In the genomic region with DNA sequence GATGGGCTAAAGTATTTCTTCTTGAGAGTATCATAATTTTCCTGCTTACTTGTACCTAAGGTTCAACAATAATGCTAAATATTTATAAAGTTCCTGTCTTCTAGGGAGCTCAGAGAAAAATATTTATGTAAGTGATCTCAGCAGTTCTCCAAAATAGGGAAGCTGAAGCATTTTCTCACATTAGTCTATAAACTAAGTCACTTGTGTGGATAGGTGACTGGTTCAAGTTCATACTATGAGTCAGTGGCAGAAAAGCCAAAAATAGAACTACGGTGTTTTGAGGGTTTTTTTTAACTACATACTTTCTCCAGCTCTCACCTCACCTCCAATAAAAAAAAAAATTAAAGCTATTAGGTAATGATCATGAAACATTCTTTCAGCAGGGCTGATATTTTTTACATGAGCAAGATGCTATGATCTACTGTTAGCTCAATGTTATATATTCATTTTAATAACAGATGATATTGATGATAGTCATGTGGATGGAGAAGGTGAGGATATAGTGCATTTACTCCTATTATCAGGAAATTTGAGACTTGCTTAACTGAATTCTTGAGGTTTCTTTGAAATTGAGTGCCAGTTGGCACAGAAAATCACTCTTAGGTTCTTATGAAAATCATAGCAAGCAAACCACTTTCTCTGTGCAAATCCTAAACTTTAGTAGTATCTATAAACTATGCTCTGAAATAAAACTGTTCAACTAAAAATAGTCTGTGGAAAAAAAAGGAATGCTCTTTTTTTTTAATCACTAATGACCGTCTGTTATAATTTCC, we compare ENCODE assay signal across 10 cellular contexts. TPM values are rescaled to one million over a fixed set of nuclear protein-coding genes. Genes with fewer than 3 reads are reported as not detected.
DNase-seq lines count a peak whose midpoint lies in the region; ATAC-seq and TF ChIP-seq lines count a peak whose summit lies in the region.
"Had no signal": no experiment of that assay in that cellular context is flagged by ENCODE, and none has a peak within 500 bp of the region (broad histone marks: within the 10 kb centered on the region; RNA-seq: fewer than 3 reads in every experiment).

No MANE protein-coding gene starts in this region.

- peaks cover 7% of the 10 kb centered on the region for H3K4me1 Mint-ChIP-seq in activated naive CD4-positive, alpha-beta T cell treated with anti-CD3 and anti-CD28 coated beads, Interleukin-2, amount 10 ng/mL, durations not matched to agents 7 days and 5 days

- TF ChIP-seq POLR2A in prostate gland (IDR thresholded peaks at IDR 0.05), result no peak

- DNase-seq in osteoblast (ENCODE audit: insufficient read length, low spot score, missing footprints), result peak; percentile 39
- DNase-seq in NCI-H1930 (lab: John Stamatoyannopoulos, UW), result no peak
- DNase-seq in activated naive CD4-positive, alpha-beta T cell treated with anti-CD3 and anti-CD28 coated beads, Interleukin-2, amount 10 ng/mL, durations not matched to agents 7 days and 5 days, result no peak
- DNase-seq in prostate gland (ENCODE audit: low spot score), result no peak
- DNase-seq: KG1, occipital lobe had no signal

- peaks cover 31% of the 10 kb centered on the region for H3K4me1 ChIP-seq in osteoblast (ENCODE audit: insufficient read depth, low read length)
- no peaks in the 10 kb centered on the region for H3K4me1 ChIP-seq in prostate gland (replicated peaks)

- H3K9me3 ChIP-seq in osteoblast (ENCODE audit: low read depth, low read length) (no peaks in the 10 kb centered on the region), prostate gland (no peaks in the 10 kb centered on the region)

- H3K4me3 ChIP-seq in osteoblast (ENCODE audit: insufficient read depth, low read length), result no peak overlapping the region
- H3K4me3 ChIP-seq in prostate gland, result no peak overlapping the region

- H3K27me3 ChIP-seq in osteoblast (ENCODE audit: insufficient read depth, low read length) (no peaks in the 10 kb centered on the region), prostate gland (replicated peaks; ENCODE audit: insufficient read depth) (no peaks in the 10 kb centered on the region)

- peak; percentile 81 for ATAC-seq in GM18861 (IDR thresholded peaks at IDR 0.05; ENCODE audit: unreplicated experiment)
- peak; percentile 52 for ATAC-seq in HG02588 (IDR thresholded peaks at IDR 0.05; ENCODE audit: unreplicated experiment)
- peak; percentile 50 for ATAC-seq in HG03575 (IDR thresholded peaks at IDR 0.05; ENCODE audit: extremely low read depth, insufficient number of reproducible peaks, low FRiP score, unreplicated experiment)
- no peak for ATAC-seq in HG02840 (IDR thresholded peaks at IDR 0.05; ENCODE audit: low FRiP score, unreplicated experiment)

- WGBS in prostate gland, result 26% methylated on average over 2 of the region's 2 CpGs

- no peak overlapping the region for H2AFZ ChIP-seq in osteoblast (ENCODE audit: low read length)

- CTCF ChIA-PET in activated naive CD4-positive, alpha-beta T cell treated with anti-CD3 and anti-CD28 coated beads, Interleukin-2, amount 10 ng/mL, durations not matched to agents 7 days and 5 days (lab: Charles Lee), result interaction anchor here (0.8 to 1.1 kb wide), 2 partner anchors 11 to 125 kb away, joined by 3 read pairs; no protein-coding TSS in a partner anchor

- H3K27me3 Mint-ChIP-seq in activated naive CD4-positive, alpha-beta T cell treated with anti-CD3 and anti-CD28 coated beads, Interleukin-2, amount 10 ng/mL, durations not matched to agents 7 days and 5 days, result peaks cover 38% of the 10 kb centered on the region

- peaks cover 2% of the 10 kb centered on the region for H3K79me2 ChIP-seq in osteoblast (ENCODE audit: insufficient read depth, low read length)

- intact Hi-C loops in prostate gland (cut with DNase I), result no loop called here

- H3K27ac ChIP-seq in osteoblast (ENCODE audit: low read depth, low read length) (peak overlapping the region; percentile 31), prostate gland (no peak overlapping the region)

- TF ChIP-seq CTCF in osteoblast (IDR thresholded peaks at IDR 0.05; ENCODE audit: extremely low read depth, low read depth, low read length) (no peak), prostate gland (IDR thresholded peaks at IDR 0.05) (no peak)

- no peaks in the 10 kb centered on the region for H3K9me3 Mint-ChIP-seq in activated naive CD4-positive, alpha-beta T cell treated with anti-CD3 and anti-CD28 coated beads, Interleukin-2, amount 10 ng/mL, durations not matched to agents 7 days and 5 days

- H3K4me2 ChIP-seq in osteoblast (ENCODE audit: insufficient read depth, low read length), result peak overlapping the region; percentile 50

- H3K4me3 Mint-ChIP-seq in activated naive CD4-positive, alpha-beta T cell treated with anti-CD3 and anti-CD28 coated beads, Interleukin-2, amount 10 ng/mL, durations not matched to agents 7 days and 5 days, result no peak overlapping the region

- no peak overlapping the region for H3K27ac Mint-ChIP-seq in activated naive CD4-positive, alpha-beta T cell treated with anti-CD3 and anti-CD28 coated beads, Interleukin-2, amount 10 ng/mL, durations not matched to agents 7 days and 5 days

- no peaks in the 10 kb centered on the region for H4K20me1 ChIP-seq in osteoblast (ENCODE audit: insufficient read depth, low read length)

- no peaks in the 10 kb centered on the region for H3K36me3 Mint-ChIP-seq in activated naive CD4-positive, alpha-beta T cell treated with anti-CD3 and anti-CD28 coated beads, Interleukin-2, amount 10 ng/mL, durations not matched to agents 7 days and 5 days

- no peaks in the 10 kb centered on the region for H3K36me3 ChIP-seq in osteoblast (ENCODE audit: insufficient read depth, low read length)
- no peaks in the 10 kb centered on the region for H3K36me3 ChIP-seq in prostate gland

RNA-seq across cellular contexts. Expression of a gene that starts 4.1 kb away (rescaled TPM):
- total RNA-seq in osteoblast, result 17.1 and 19.5 TPM in 2 replicates
- total RNA-seq in prostate gland, result 1 to 10 TPM; 4.0 to 5.5 TPM
